ENCODE assay signal across 14 cellular contexts in the genomic region with DNA sequence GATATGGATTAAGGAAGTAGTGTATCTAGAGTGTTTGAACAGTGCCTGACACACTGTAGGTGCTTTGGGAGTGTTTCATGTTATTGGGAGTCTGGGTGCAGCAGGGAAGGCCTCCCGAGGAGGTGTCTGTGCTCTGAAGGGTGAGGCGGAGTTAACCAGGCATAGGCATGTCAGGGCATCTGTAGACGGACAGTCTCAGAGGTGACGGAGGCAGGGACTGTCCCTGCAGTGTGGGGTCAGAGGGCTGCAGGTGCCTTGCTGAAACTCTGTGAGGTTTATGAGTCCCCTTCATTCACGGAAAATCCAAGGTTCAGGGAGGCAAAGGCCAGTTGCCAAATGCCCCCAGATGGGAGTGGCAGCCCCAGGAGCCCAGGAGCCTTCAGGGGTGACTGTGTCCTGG. TPM values are rescaled to one million over a fixed set of nuclear protein-coding genes. Genes with fewer than 3 reads are reported as not detected.
DNase-seq lines count a peak whose midpoint lies in the region; ATAC-seq and FAIRE-seq lines count a peak whose summit lies in the region.
"Not testable (repeated sequence)": the region's sequence is repeated elsewhere in the genome, so short reads cannot be mapped to it uniquely, and the experiment has no call there.
"Had no signal": no experiment of that assay in that cellular context is flagged by ENCODE, and none has a peak within 500 bp of the region (broad histone marks: within the 10 kb centered on the region; RNA-seq: fewer than 3 reads in every experiment).

No MANE protein-coding gene starts in this region.

- POLR2A ChIA-PET in activated naive CD8-positive, alpha-beta T cell treated with anti-CD3 and anti-CD28 coated beads, Interleukin-2, amount 10 ng/mL, durations not matched to agents 7 days and 5 days (lab: Charles Lee): not testable (repeated sequence)

- H3K36me3 Mint-ChIP-seq in activated naive CD8-positive, alpha-beta T cell treated with anti-CD3 and anti-CD28 coated beads, Interleukin-2, amount 10 ng/mL, durations not matched to agents 7 days and 5 days; natural killer cell treated with Interleukin-12 subunit alpha and Interleukin-12 subunit beta and Interleukin-15 and Interleukin-18, amount 100 ng/mL, for 72 hours: not testable (repeated sequence)

- ATAC-seq in HG02798 (IDR thresholded peaks at IDR 0.05; ENCODE audit: poor library complexity, unreplicated experiment) (peak; percentile 39), esophagus mucosa (peak; percentile 55), left colon (peak; percentile 57)
- ATAC-seq in activated naive CD8-positive, alpha-beta T cell treated with anti-CD3 and anti-CD28 coated beads, Interleukin-2, amount 10 ng/mL, durations not matched to agents 7 days and 5 days (ENCODE audit: low read depth); natural killer cell treated with Interleukin-12 subunit alpha and Interleukin-12 subunit beta and Interleukin-15 and Interleukin-18, amount 100 ng/mL, for 72 hours: not testable (repeated sequence)

- intact Hi-C loops in left colon (cut with DNase I, micrococcal nuclease): not testable (repeated sequence)

- peak overlapping the region; percentile 73 for H3K4me3 Mint-ChIP-seq in activated naive CD8-positive, alpha-beta T cell treated with anti-CD3 and anti-CD28 coated beads, Interleukin-2, amount 10 ng/mL, durations not matched to agents 7 days and 5 days
- H3K4me3 Mint-ChIP-seq in natural killer cell treated with Interleukin-12 subunit alpha and Interleukin-12 subunit beta and Interleukin-15 and Interleukin-18, amount 100 ng/mL, for 72 hours: peak overlapping the region; percentile 84

- H3K27ac Mint-ChIP-seq in activated naive CD8-positive, alpha-beta T cell treated with anti-CD3 and anti-CD28 coated beads, Interleukin-2, amount 10 ng/mL, durations not matched to agents 7 days and 5 days: not testable (repeated sequence)
- H3K27ac Mint-ChIP-seq in natural killer cell treated with Interleukin-12 subunit alpha and Interleukin-12 subunit beta and Interleukin-15 and Interleukin-18, amount 100 ng/mL, for 72 hours: peak overlapping the region in 1 of 2 donors; percentile 86

- not testable (repeated sequence) for H3K27me3 Mint-ChIP-seq in activated naive CD8-positive, alpha-beta T cell treated with anti-CD3 and anti-CD28 coated beads, Interleukin-2, amount 10 ng/mL, durations not matched to agents 7 days and 5 days; natural killer cell treated with Interleukin-12 subunit alpha and Interleukin-12 subunit beta and Interleukin-15 and Interleukin-18, amount 100 ng/mL, for 72 hours

- not testable (repeated sequence) for H3K4me1 Mint-ChIP-seq in activated naive CD8-positive, alpha-beta T cell treated with anti-CD3 and anti-CD28 coated beads, Interleukin-2, amount 10 ng/mL, durations not matched to agents 7 days and 5 days
- H3K4me1 Mint-ChIP-seq in natural killer cell treated with Interleukin-12 subunit alpha and Interleukin-12 subunit beta and Interleukin-15 and Interleukin-18, amount 100 ng/mL, for 72 hours (ENCODE audit: low read depth in 2 of 2): peaks cover 16 to 17% of the 10 kb centered on the region in 2 donors

- not testable (repeated sequence) for H3K9me3 Mint-ChIP-seq in activated naive CD8-positive, alpha-beta T cell treated with anti-CD3 and anti-CD28 coated beads, Interleukin-2, amount 10 ng/mL, durations not matched to agents 7 days and 5 days; natural killer cell treated with Interleukin-12 subunit alpha and Interleukin-12 subunit beta and Interleukin-15 and Interleukin-18, amount 100 ng/mL, for 72 hours

- FAIRE-seq in GM18507 (lab: Jason Lieb, UNC): peak; percentile 84

- not testable (repeated sequence) for DNase-seq in GM18507 (ENCODE audit: extremely low spot score, insufficient read length, low read depth); activated naive CD8-positive, alpha-beta T cell treated with anti-CD3 and anti-CD28 coated beads, Interleukin-2, amount 10 ng/mL, durations not matched to agents 7 days and 5 days; left colon; natural killer cell treated with Interleukin-12 subunit alpha and Interleukin-12 subunit beta and Interleukin-15 and Interleukin-18, amount 100 ng/mL, for 72 hours (ENCODE audit: low spot score)

RNA-seq across cellular contexts. Expression of gene LGALS9C, which starts 0.8 kb away (rescaled TPM):
- total RNA-seq in activated naive CD8-positive, alpha-beta T cell treated with anti-CD3 and anti-CD28 coated beads, Interleukin-2, amount 10 ng/mL, durations not matched to agents 7 days and 5 days: 1 to 10 TPM; 5.9 to 6.5 TPM
- total RNA-seq in esophagus mucosa (15.7 TPM), left colon (10 to 100 TPM; 36.8 to 47.7 TPM)
- total RNA-seq in natural killer cell treated with Interleukin-12 subunit alpha and Interleukin-12 subunit beta and Interleukin-15 and Interleukin-18, amount 100 ng/mL, for 72 hours: under 1 TPM in 1 of 2 donors, not detected in 1; 0.38 TPM
- total RNA-seq: A172; A673; CD4-positive, alpha-beta memory T cell; Daoy; G401; GM23338; H4; H9 had no signal

Comparison
In these comparisons a context has a peak if more than half of its experiments do, and no peak if none do; other contexts are left out.
1. RNA of gene LGALS9C, which starts 0.8 kb away (total RNA-seq): 36.8 to 47.7 TPM in left colon, 15.7 TPM in esophagus mucosa (single experiment) and 5.9 to 6.5 TPM in activated naive CD8-positive, alpha-beta T cell treated with anti-CD3 and anti-CD28 coated beads, Interleukin-2, amount 10 ng/mL, durations not matched to agents 7 days and 5 days; 0.38 TPM in natural killer cell treated with Interleukin-12 subunit alpha and Interleukin-12 subunit beta and Interleukin-15 and Interleukin-18, amount 100 ng/mL, for 72 hours; every median in the first group is over 4 times any median in the second.